8 cellular contexts compared by ENCODE assay signal in the genomic region with DNA sequence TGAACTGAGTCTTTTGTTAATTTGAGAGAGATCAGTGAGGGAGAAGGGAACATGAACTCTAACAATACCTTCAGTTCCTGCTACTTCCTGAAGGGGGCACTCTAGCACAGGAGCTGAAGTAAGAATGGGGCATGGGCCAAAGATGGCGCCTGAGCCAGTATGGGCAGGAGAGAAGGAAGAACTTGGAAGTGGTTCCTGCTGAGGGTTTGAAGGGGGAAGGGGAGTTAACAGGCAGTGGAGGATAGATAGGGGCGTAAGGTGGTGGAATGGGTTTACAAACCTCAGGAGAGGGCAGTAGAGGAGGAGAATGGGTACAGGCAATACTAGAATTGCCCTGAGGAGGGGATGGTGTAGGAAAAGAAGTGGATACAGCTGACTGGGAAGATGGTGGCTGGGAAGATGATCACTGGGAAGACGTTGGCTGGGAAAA. TPM values are rescaled to one million over a fixed set of nuclear protein-coding genes. Genes with fewer than 3 reads are reported as not detected.
DNase-seq lines count a peak whose midpoint lies in the region; ATAC-seq and TF ChIP-seq lines count a peak whose summit lies in the region.
"Not testable (repeated sequence)": the region's sequence is repeated elsewhere in the genome, so short reads cannot be mapped to it uniquely, and the experiment has no call there.

No MANE protein-coding gene starts in this region.

- H3K27me3 Mint-ChIP-seq in glutamatergic neuron (ENCODE audit: unreplicated experiment): not testable (repeated sequence)

- not testable (repeated sequence) for H3K36me3 ChIP-seq in neutrophil

- not testable (repeated sequence) for H3K9me3 Mint-ChIP-seq in glutamatergic neuron (ENCODE audit: unreplicated experiment)

- in situ Hi-C loops in astrocyte of the cerebellum (cut with HindIII; ENCODE audit: low sequenced_read_pairs): not testable (repeated sequence)

- not testable (repeated sequence) for H3K27me3 ChIP-seq in neutrophil

- ATAC-seq in HG02885 (IDR thresholded peaks at IDR 0.05; ENCODE audit: poor library complexity, unreplicated experiment): peak; percentile 59

- not testable (repeated sequence) for H3K4me3 ChIP-seq in astrocyte of the cerebellum (ENCODE audit: low read depth, low read length); neutrophil (ENCODE audit: low read depth in 1 of 2, low read length in 1 of 2)

- DNase-seq in DMS 273 treated with DMSO at 0.1 percent for 48 hours (lab: John Stamatoyannopoulos, UW): peak; percentile 21
- DNase-seq in NCI-H526 (lab: John Stamatoyannopoulos, UW): peak; percentile 6 to 51
- DNase-seq in activated CD4-positive, CD25-positive, alpha-beta regulatory T cell (lab: John Stamatoyannopoulos, UW): peak in 3 of 4 experiments; percentile 10 to 19 (median 15)
- not testable (repeated sequence) for DNase-seq in astrocyte of the cerebellum (ENCODE audit: low read depth); glutamatergic neuron
- DNase-seq in stimulated activated naive CD4-positive, alpha-beta T cell treated with Interleukin-2 at 50 U/mL for 16 hours (lab: John Stamatoyannopoulos, UW): peak; percentile 4

- not testable (repeated sequence) for H3K27ac Mint-ChIP-seq in glutamatergic neuron (ENCODE audit: unreplicated experiment)

- not testable (repeated sequence) for H3K36me3 Mint-ChIP-seq in glutamatergic neuron (ENCODE audit: unreplicated experiment)

- not testable (repeated sequence) for H3K4me1 Mint-ChIP-seq in glutamatergic neuron (ENCODE audit: low read depth, unreplicated experiment)

- not testable (repeated sequence) for H3K27ac ChIP-seq in neutrophil

- TF ChIP-seq CTCF in astrocyte of the cerebellum (IDR thresholded peaks at IDR 0.05; ENCODE audit: low read depth, low read length, missing control alignments) (peak; percentile 69), glutamatergic neuron (IDR thresholded peaks at IDR 0.05; ENCODE audit: partially characterized antibody, unreplicated experiment) (peak; percentile 63), neutrophil (IDR thresholded peaks at IDR 0.05) (peak; percentile 90)

- H3K4me1 ChIP-seq in neutrophil (ENCODE audit: control insufficient read depth in 1 of 2, insufficient read depth in 1 of 2, low read depth in 1 of 2, low read length in 1 of 2): peaks cover 4 to 11% of the 10 kb centered on the region in 2 experiments

- not testable (repeated sequence) for H3K9me3 ChIP-seq in neutrophil

- H3K4me3 Mint-ChIP-seq in glutamatergic neuron (ENCODE audit: unreplicated experiment): not testable (repeated sequence)

RNA-seq across cellular contexts. Expression of a gene that starts 24.3 kb away (rescaled TPM):
- total RNA-seq in glutamatergic neuron (ENCODE audit: unreplicated experiment): 16.0 TPM

RNA-seq across cellular contexts. Expression of a gene that starts 26.7 kb away (rescaled TPM):
- total RNA-seq in glutamatergic neuron (ENCODE audit: unreplicated experiment): not detected

RNA-seq across cellular contexts. Expression of a gene that starts 53.3 kb away (rescaled TPM):
- 27.3 TPM for total RNA-seq in glutamatergic neuron (ENCODE audit: unreplicated experiment)

RNA-seq across cellular contexts. Expression of a gene that starts 53.5 kb away (rescaled TPM):
- 11.7 TPM for total RNA-seq in glutamatergic neuron (ENCODE audit: unreplicated experiment)
